ENCODE assay signal across 8 cellular contexts in genomic region chr10:72784551-72785421, GRCh38.
DNase-seq lines count a peak whose midpoint lies in the region; ATAC-seq, FAIRE-seq and TF ChIP-seq lines count a peak whose summit lies in the region.

No MANE protein-coding gene starts in this region.

- no peaks in the 10 kb centered on the region for H3K27me3 ChIP-seq in WERI-Rb-1 (ENCODE audit: insufficient read depth, low read depth, severe bottlenecking)
- no peaks in the 10 kb centered on the region for H3K27me3 ChIP-seq in heart right ventricle
- H3K27me3 ChIP-seq in psoas muscle (ENCODE audit: insufficient read depth in 3 of 3, low read length in 2 of 3): no peaks in the 10 kb centered on the region

- CTCF ChIA-PET in GM10248 (lab: Yijun Ruan, JAX): interaction anchor here (0.8 to 1.5 kb wide), 5 partner anchors 9 to 48 kb away, joined by 3 to 5 read pairs (median 4); no protein-coding TSS in a partner anchor

- H3K36me3 ChIP-seq in WERI-Rb-1 (no peaks in the 10 kb centered on the region), heart right ventricle (no peaks in the 10 kb centered on the region), psoas muscle (ENCODE audit: insufficient read depth in 1 of 2, low read depth in 1 of 2) (no peaks in the 10 kb centered on the region)

- no peak overlapping the region for H3K4me3 ChIP-seq in WERI-Rb-1 (ENCODE audit: low read depth, low read length)
- peak overlapping the region in 1 of 10 donors; percentile 8 for H3K4me3 ChIP-seq in heart right ventricle
- no peak overlapping the region for H3K4me3 ChIP-seq in psoas muscle

- no peak for FAIRE-seq in GM19239 (lab: Jason Lieb, UNC)

- H3K4me1 ChIP-seq in heart right ventricle: peaks cover 8 to 36% (median 26%) of the 10 kb centered on the region in 9 donors
- peaks cover 40% of the 10 kb centered on the region for H3K4me1 ChIP-seq in psoas muscle

- peak; percentile 67 for DNase-seq in GM04503 (ENCODE audit: low read depth)
- DNase-seq in WERI-Rb-1: peak; percentile 25
- peak; percentile 37 to 89 for DNase-seq in heart right ventricle
- DNase-seq in psoas muscle: peak; percentile 40 to 62
- no peak for DNase-seq in GM19239 (ENCODE audit: insufficient read length, low spot score)
- DNase-seq in GM10248 (ENCODE audit: extremely low spot score): no peak

- ATAC-seq in heart right ventricle (peak; percentile 71 to 93 (median 90)), psoas muscle (peak in 3 of 4 donors; percentile 42 to 68 (median 50)), HG03045 (IDR thresholded peaks at IDR 0.05; ENCODE audit: unreplicated experiment) (no peak), GM18870 (IDR thresholded peaks at IDR 0.05; ENCODE audit: unreplicated experiment) (no peak)

- 36 to 43% methylated on average over 7 of the region's 7 CpGs for WGBS in heart right ventricle, 2 donors
- WGBS in psoas muscle, 3 donors: 29 to 38% (median 31%) methylated on average over 7 of the region's 7 CpGs

- POLR2A ChIA-PET in GM10248 (lab: Yijun Ruan, JAX): no interaction called here

- intact Hi-C loops in heart right ventricle (cut with DNase I) (loop anchor here in 1 of 10 donors (5.0 kb wide), 1 partner anchor 37 kb away; no protein-coding TSS in a partner anchor), psoas muscle (cut with DNase I) (loop anchor here in 1 of 2 donors (5.0 kb wide), 2 partner anchors 42 to 48 kb away; no protein-coding TSS in a partner anchor)

- no peak for TF ChIP-seq CTCF in WERI-Rb-1 (IDR thresholded peaks at IDR 0.05; ENCODE audit: low read depth, low read length)
- no peak for TF ChIP-seq CTCF in heart right ventricle (IDR thresholded peaks at IDR 0.05)
- TF ChIP-seq CTCF in psoas muscle (IDR thresholded peaks at IDR 0.05): no peak
- no peak for TF ChIP-seq CTCF in GM10248 (IDR thresholded peaks at IDR 0.05; ENCODE audit: control extremely low read depth, extremely low read depth, low read depth, missing control alignments)

- H3K27ac ChIP-seq in WERI-Rb-1 (no peak overlapping the region), heart right ventricle (peak overlapping the region in 3 of 10 donors; percentile 18 to 32 (median 26)), psoas muscle (no peak overlapping the region)

- H3K9me3 ChIP-seq in WERI-Rb-1 (ENCODE audit: severe bottlenecking): no peaks in the 10 kb centered on the region
- H3K9me3 ChIP-seq in heart right ventricle: no peaks in the 10 kb centered on the region
- no peaks in the 10 kb centered on the region for H3K9me3 ChIP-seq in psoas muscle

Comparison
In these comparisons a context has a peak if more than half of its experiments do, and no peak if none do; other contexts are left out.
1. DNase-seq: peak in GM04503 (single experiment), WERI-Rb-1 (single experiment), heart right ventricle (2 of 2) and psoas muscle (2 of 2); none in GM19239 (single experiment) and GM10248 (single experiment).
2. ATAC-seq: peak in heart right ventricle (8 of 8) and psoas muscle (3 of 4); none in HG03045 (single experiment) and GM18870 (single experiment).